Comparison of ENCODE assay signal across 16 cellular contexts in the genomic region with DNA sequence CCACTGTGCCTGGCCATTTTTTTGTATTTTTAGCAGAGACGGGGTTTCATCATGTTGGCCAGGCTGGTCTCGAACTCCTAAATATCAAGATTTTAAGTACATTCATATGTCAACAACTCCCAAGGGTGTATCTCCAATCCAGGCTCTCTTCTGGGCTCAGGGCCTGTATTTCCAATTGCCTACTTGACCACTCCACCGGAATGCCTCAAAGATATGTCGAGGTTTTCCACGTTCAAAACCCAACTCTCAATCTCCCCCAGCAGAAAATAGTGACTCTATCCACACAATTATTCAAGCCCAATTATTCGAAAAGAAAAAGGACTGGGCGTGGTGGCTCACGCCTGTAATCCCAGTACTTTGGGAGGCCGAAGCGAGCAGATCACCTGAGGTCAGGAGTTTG. TPM values are rescaled to one million over a fixed set of nuclear protein-coding genes. Genes with fewer than 3 reads are reported as not detected.
"Had no signal": no experiment of that assay in that cellular context is flagged by ENCODE, and none has a peak within 500 bp of the region (broad histone marks: within the 10 kb centered on the region; RNA-seq: fewer than 3 reads in every experiment).

No MANE protein-coding gene starts in this region.

- H3K4me3 Mint-ChIP-seq: activated CD4-positive, alpha-beta memory T cell treated with anti-CD3 and anti-CD28 coated beads, Interleukin-2, amount 10 ng/mL, durations not matched to agents 7 days and 5 days; activated T-cell treated with anti-CD3 and anti-CD28 coated beads, Interleukin-2, amount 50 U/mL, for 24 hours; neural progenitor cell; stimulated activated naive B cell treated with anti-CD40 and anti-IgM and Interleukin-4, amounts not matched to agents 10 μg/mL and 1 μg/mL and 100 μg/mL, for 72 hours; T-helper 17 cell had no signal

- H3K27ac ChIP-seq: cardiac muscle cell, dorsolateral prefrontal cortex, neural progenitor cell, pancreas, transverse colon, WERI-Rb-1 had no signal

- H2AFZ ChIP-seq: neural progenitor cell had no signal

- H3K9me3 ChIP-seq: adrenal gland, pancreas, transverse colon had no signal

- H3K4me3 ChIP-seq: adrenal gland, cardiac muscle cell, dorsolateral prefrontal cortex, neural progenitor cell, pancreas, transverse colon had no signal

- H3K27ac Mint-ChIP-seq: activated CD4-positive, alpha-beta memory T cell treated with anti-CD3 and anti-CD28 coated beads, Interleukin-2, amount 10 ng/mL, durations not matched to agents 7 days and 5 days; activated T-cell treated with anti-CD3 and anti-CD28 coated beads, Interleukin-2, amount 50 U/mL, for 24 hours; neural progenitor cell; stimulated activated naive B cell treated with anti-CD40 and anti-IgM and Interleukin-4, amounts not matched to agents 10 μg/mL and 1 μg/mL and 100 μg/mL, for 72 hours; T-helper 17 cell had no signal

- H3K36me3 ChIP-seq: adrenal gland, cardiac muscle cell, neural progenitor cell, pancreas, transverse colon had no signal

- H3K27me3 Mint-ChIP-seq: activated T-cell treated with anti-CD3 and anti-CD28 coated beads, Interleukin-2, amount 50 U/mL, for 24 hours; stimulated activated naive B cell treated with anti-CD40 and anti-IgM and Interleukin-4, amounts not matched to agents 10 μg/mL and 1 μg/mL and 100 μg/mL, for 72 hours; T-helper 17 cell had no signal

- H3K9me3 Mint-ChIP-seq: activated CD4-positive, alpha-beta memory T cell treated with anti-CD3 and anti-CD28 coated beads, Interleukin-2, amount 10 ng/mL, durations not matched to agents 7 days and 5 days; activated T-cell treated with anti-CD3 and anti-CD28 coated beads, Interleukin-2, amount 50 U/mL, for 24 hours; neural progenitor cell; stimulated activated naive B cell treated with anti-CD40 and anti-IgM and Interleukin-4, amounts not matched to agents 10 μg/mL and 1 μg/mL and 100 μg/mL, for 72 hours had no signal

- H3K4me2 ChIP-seq: neural progenitor cell had no signal

- H3K9ac ChIP-seq: neural progenitor cell had no signal

- DNase-seq: activated CD4-positive, alpha-beta memory T cell treated with anti-CD3 and anti-CD28 coated beads, Interleukin-2, amount 10 ng/mL, durations not matched to agents 7 days and 5 days; activated naive CD4-positive, alpha-beta T cell treated with anti-CD3 and anti-CD28 coated beads, Interleukin-2, amount 50 U/mL, for 16 hours; activated T-cell treated with anti-CD3 and anti-CD28 coated beads, Interleukin-2, amount 50 U/mL, for 24 hours; adrenal gland; dorsolateral prefrontal cortex; kidney; left ventricle myocardium superior; pancreas; stimulated activated CD4-positive, alpha-beta T cell treated with anti-CD3 and anti-CD28 coated beads, Interleukin-2, amount 100 ng/mL, for 48 hours; stimulated activated naive B cell treated with anti-CD40 and anti-IgM and Interleukin-4, amounts not matched to agents 10 μg/mL and 1 μg/mL and 100 μg/mL, for 72 hours; T-helper 17 cell; transverse colon; WERI-Rb-1 had no signal

- H3K27me3 ChIP-seq: adrenal gland, cardiac muscle cell, dorsolateral prefrontal cortex, neural progenitor cell, pancreas, transverse colon had no signal

- ATAC-seq: stimulated activated naive B cell treated with anti-CD40 and anti-IgM and Interleukin-4, amounts not matched to agents 10 μg/mL and 1 μg/mL and 100 μg/mL, for 72 hours; T-helper 17 cell had no signal

RNA-seq across cellular contexts. Expression of a gene that starts 29.8 kb away (rescaled TPM):
- total RNA-seq: activated CD4-positive, alpha-beta memory T cell treated with anti-CD3 and anti-CD28 coated beads, Interleukin-2, amount 10 ng/mL, durations not matched to agents 7 days and 5 days; cardiac muscle cell; dorsolateral prefrontal cortex; fibroblast of villous mesenchyme; kidney; left ventricle myocardium superior; T-helper 17 cell had no signal
- polyA plus RNA-seq: cardiac muscle cell had no signal
